ENCODE assay signal across 8 cellular contexts in genomic region chr6:162728177-162728571, GRCh38. TPM values are rescaled to one million over a fixed set of nuclear protein-coding genes. Genes with fewer than 3 reads are reported as not detected.
DNase-seq lines count a peak whose midpoint lies in the region; ATAC-seq, FAIRE-seq and TF ChIP-seq lines count a peak whose summit lies in the region.

No MANE protein-coding gene starts in this region.

- peaks cover 1% of the 10 kb centered on the region for H3K36me3 Mint-ChIP-seq in activated T-cell treated with anti-CD3 and anti-CD28 coated beads, Interleukin-2, amount 50 U/mL, for 24 hours (ENCODE audit: low read depth)

- H3K27ac Mint-ChIP-seq in activated T-cell treated with anti-CD3 and anti-CD28 coated beads, Interleukin-2, amount 50 U/mL, for 24 hours = peak overlapping the region; percentile 90

- peak overlapping the region; percentile 38; the same call in 1 of the 2 replicates for H2AFZ ChIP-seq in GM12878 (ENCODE audit: control insufficient read depth, low read depth, low read length)

- WGBS in GM12878 (ENCODE audit: insufficient coverage, insufficient replicate concordance, low lambda C conversion rate, missing lambda C conversion rate) = 64% methylated on average over 7 of the region's 7 CpGs
- 71 to 77% methylated on average over 6 of the region's 7 CpGs for WGBS in mesodermal cell (ENCODE audit: insufficient coverage in 2 of 2), 2 experiments
- 19 to 33% methylated on average over 7 of the region's 7 CpGs for WGBS in tibial nerve, 2 donors

- TF ChIP-seq CTCF in GM12878 (IDR thresholded peaks at IDR 0.05 in 2 of 3, conservative IDR thresholded peaks at IDR 0.05 in 1 of 3; ENCODE audit: control insufficient read depth in 2 of 3, extremely low read depth in 1 of 3, insufficient read depth in 1 of 3, low read depth in 3 of 3, low read length in 3 of 3) = no peak
- TF ChIP-seq CTCF in tibial nerve (IDR thresholded peaks at IDR 0.05) = no peak

- no peak for TF ChIP-seq RAD21 in GM12878 (IDR thresholded peaks at IDR 0.05; ENCODE audit: insufficient read depth, low read depth, low read length)

- H3K27ac ChIP-seq in GM12878 (ENCODE audit: control insufficient read depth, insufficient read depth) (no peak overlapping the region), mesodermal cell (ENCODE audit: low read depth, low read length, severe bottlenecking) (peak overlapping the region; percentile 81), tibial nerve (peak overlapping the region; percentile 90 to 95 (median 92))

- in situ Hi-C loops in GM12878 (cut with MboI) = no loop called here

- peak; percentile 30 for DNase-seq in activated T-cell treated with anti-CD3 and anti-CD28 coated beads, Interleukin-2, amount 50 U/mL, for 24 hours
- no peak for DNase-seq in activated T-cell treated with anti-CD3 and anti-CD28 coated beads, Interleukin-2, amount 50 U/mL, for 1 hour
- DNase-seq in GM12878 (ENCODE audit: low read depth, low spot score) (no peak), tibial nerve (ENCODE audit: low spot score in 2 of 2) (no peak), UCSD-AML1 (lab: John Stamatoyannopoulos, UW; ENCODE audit: unreplicated experiment) (no peak), kidney tubule cell (ENCODE audit: low spot score) (no peak)

- no peaks in the 10 kb centered on the region for H3K4me1 ChIP-seq in GM12878 (ENCODE audit: control insufficient read depth, insufficient read depth, low read length)
- H3K4me1 ChIP-seq in mesodermal cell (ENCODE audit: control insufficient read depth, insufficient read depth, low read length, poor library complexity, severe bottlenecking) = no peaks in the 10 kb centered on the region
- H3K4me1 ChIP-seq in tibial nerve = peaks cover 0 to 15% (median 0%) of the 10 kb centered on the region in 4 donors

- no peak overlapping the region for H3K4me3 ChIP-seq in GM12878
- H3K4me3 ChIP-seq in mesodermal cell (ENCODE audit: extremely low read depth, insufficient read depth, low read length, poor library complexity, severe bottlenecking) = no peak overlapping the region
- H3K4me3 ChIP-seq in tibial nerve = peak overlapping the region; percentile 82 to 95 (median 83)

- TF ChIP-seq EP300 in GM12878 (IDR thresholded peaks at IDR 0.05; ENCODE audit: borderline replicate concordance in 1 of 2, control insufficient read depth in 1 of 2, low read depth in 2 of 2, low read length in 2 of 2) (no peak), tibial nerve (IDR thresholded peaks at IDR 0.05) (no peak)

- H3K9ac ChIP-seq in GM12878 (ENCODE audit: control insufficient read depth, insufficient read depth, low read length) = no peak overlapping the region

- H3K36me3 ChIP-seq in GM12878 (ENCODE audit: control insufficient read depth in 2 of 2, insufficient read depth in 2 of 2, low read length in 1 of 2) (no peaks in the 10 kb centered on the region), mesodermal cell (ENCODE audit: control insufficient read depth, insufficient read depth, low read length) (no peaks in the 10 kb centered on the region), tibial nerve (no peaks in the 10 kb centered on the region)

- peaks cover 14% of the 10 kb centered on the region for H3K4me1 Mint-ChIP-seq in activated T-cell treated with anti-CD3 and anti-CD28 coated beads, Interleukin-2, amount 50 U/mL, for 24 hours (ENCODE audit: low read depth)

- FAIRE-seq in GM12878 (lab: Jason Lieb, UNC) = no peak

- H3K9me3 ChIP-seq in GM12878 (replicated peaks; ENCODE audit: control insufficient read depth, insufficient read depth, low read length) (no peaks in the 10 kb centered on the region), mesodermal cell (ENCODE audit: control insufficient read depth, low read length) (no peaks in the 10 kb centered on the region), tibial nerve (peaks cover 0 to 11% (median 0%) of the 10 kb centered on the region in 4 donors)

- H3K9me3 Mint-ChIP-seq in activated T-cell treated with anti-CD3 and anti-CD28 coated beads, Interleukin-2, amount 50 U/mL, for 24 hours = no peaks in the 10 kb centered on the region

- POLR2A ChIA-PET in GM12878 (lab: Charles Lee) = no interaction called here

- no peaks in the 10 kb centered on the region for H3K27me3 ChIP-seq in GM12878 (replicated peaks in 1 of 2; ENCODE audit: control insufficient read depth in 2 of 2, insufficient read depth in 2 of 2, low read length in 1 of 2)
- no peaks in the 10 kb centered on the region for H3K27me3 ChIP-seq in tibial nerve

- peak overlapping the region; percentile 94 for H3K4me2 ChIP-seq in GM12878 (ENCODE audit: control insufficient read depth, insufficient read depth)

- SMC1A ChIA-PET in GM12878 (lab: Charles Lee; ENCODE audit: uncharacterized antibody, unreplicated experiment) = no interaction called here

- CTCF ChIA-PET in GM12878 (lab: Yijun Ruan, JAX) = no interaction called here

- peaks cover 2% of the 10 kb centered on the region for H3K27me3 Mint-ChIP-seq in activated T-cell treated with anti-CD3 and anti-CD28 coated beads, Interleukin-2, amount 50 U/mL, for 24 hours

- no peak for ATAC-seq in GM12878
- ATAC-seq in GM18520 (IDR thresholded peaks at IDR 0.05; ENCODE audit: unreplicated experiment) = no peak

- RAD21 ChIA-PET in GM12878 (lab: Charles Lee; ENCODE audit: unreplicated experiment) = no interaction called here

- TF ChIP-seq POLR2A in GM12878 (IDR thresholded peaks at IDR 0.05; ENCODE audit: low read depth, low read length) = no peak
- TF ChIP-seq POLR2A in tibial nerve (IDR thresholded peaks at IDR 0.05) = no peak

- peak overlapping the region; percentile 87 for H3K4me3 Mint-ChIP-seq in activated T-cell treated with anti-CD3 and anti-CD28 coated beads, Interleukin-2, amount 50 U/mL, for 24 hours

- no peaks in the 10 kb centered on the region for H4K20me1 ChIP-seq in GM12878 (ENCODE audit: control insufficient read depth, insufficient read depth)

- H3K79me2 ChIP-seq in GM12878 (ENCODE audit: control insufficient read depth, insufficient read depth, low read length) = no peaks in the 10 kb centered on the region

- intact Hi-C loops in GM12878 (cut with micrococcal nuclease; ENCODE audit: unreplicated experiment) = no loop called here

- BruUV-seq in GM12878 (replicated peaks; lab: Mats Ljungman, UMichigan) = no TSS peak

TF ChIP-seq in GM12878, 131 proteins besides CTCF, POLR2A, EP300 and RAD21:
- no peak for TF ChIP-seq FOXM1 (IDR thresholded peaks at IDR 0.05; ENCODE audit: low read depth, low read length)

RNA-seq across cellular contexts. Expression of gene PACRG, which starts 0.4 kb away (rescaled TPM):
- total RNA-seq in GM12878 (2013; cell fraction: nucleolus; rRNA removed) = not detected in 2 replicates
- not detected in 2 replicates for total RNA-seq in GM12878 (2014; rRNA removed)
- total RNA-seq in GM12878 (2014; rRNA removed; fragmentation: Illumina TruSeq; extraction: Trizol) = not detected in 2 replicates
- not detected in 2 replicates for total RNA-seq in GM12878 (2021)
- not detected for polyA plus RNA-seq in GM12878 (2011; ENCODE audit: low read depth)
- polyA plus RNA-seq in GM12878 (2011; rRNA removed) = not detected in 2 replicates
- polyA plus RNA-seq in GM12878 (2011; cell fraction: cytosol; rRNA removed) = not detected in 2 replicates
- polyA plus RNA-seq in GM12878 (2011; cell fraction: nucleus; rRNA removed) = not detected in 2 replicates
- polyA plus RNA-seq in GM12878 (2012) = not detected in 2 replicates
- polyA plus RNA-seq in GM12878 (2014; fragmentation: Illumina TruSeq; extraction: Trizol) = not detected in 2 replicates
- not detected for polyA plus RNA-seq in GM12878 (2014; fragmentation: Nextera tagmentation; extraction: Ambion mirVana)
- polyA plus RNA-seq in GM12878 (2014; rRNA removed) = not detected in 2 replicates
- polyA plus RNA-seq in GM12878 (2016; fragmentation: Nextera tagmentation; extraction: Ambion mirVana) = not detected
- polyA minus RNA-seq in GM12878 (2011; rRNA and poly(A)+ RNA removed) = not detected in 2 replicates
- not detected in 2 replicates for polyA minus RNA-seq in GM12878 (2011; cell fraction: cytosol; rRNA and poly(A)+ RNA removed)
- polyA minus RNA-seq in GM12878 (2011; cell fraction: nucleus; rRNA and poly(A)+ RNA removed) = not detected in 2 replicates
- 2.5 TPM for polyA plus RNA-seq in mesodermal cell (2013, experiment 1 of 2)
- polyA plus RNA-seq in mesodermal cell (2013, experiment 2 of 2) = 2.2 TPM
- 10 to 100 TPM in 1 of 4 donors, 1 to 10 TPM in 3; 1.5 to 10.4 (median 2.1) TPM for total RNA-seq in tibial nerve

RNA-seq across cellular contexts. Expression of gene PRKN, which starts 0.6 kb away (rescaled TPM):
- total RNA-seq in GM12878 (2013; cell fraction: nucleolus; rRNA removed) = 0.66 and 0.79 TPM in 2 replicates
- total RNA-seq in GM12878 (2014; rRNA removed) (0.06 TPM in 1 of 2 replicates, not detected in the other), GM12878 (2014; rRNA removed; fragmentation: Illumina TruSeq; extraction: Trizol) (not detected in 2 replicates), GM12878 (2021) (not detected in 2 replicates), tibial nerve (10 to 100 TPM in 1 of 4 donors, 1 to 10 TPM in 3; 5.5 to 17.9 (median 6.8) TPM)
- not detected for polyA plus RNA-seq in GM12878 (2011; ENCODE audit: low read depth)
- polyA plus RNA-seq in GM12878 (2011; rRNA removed) (0.06 TPM in 1 of 2 replicates, not detected in the other), GM12878 (2014; fragmentation: Illumina TruSeq; extraction: Trizol) (not detected in 2 replicates), GM12878 (2014; fragmentation: Nextera tagmentation; extraction: Ambion mirVana) (not detected), GM12878 (2014; rRNA removed) (0.09 TPM in 1 of 2 replicates, not detected in the other), GM12878 (2016; fragmentation: Nextera tagmentation; extraction: Ambion mirVana) (not detected)
- 0.06 TPM in 1 of 2 replicates, not detected in the other for polyA plus RNA-seq in GM12878 (2011; cell fraction: cytosol; rRNA removed)
- 0.06 TPM in 1 of 2 replicates, not detected in the other for polyA plus RNA-seq in GM12878 (2011; cell fraction: nucleus; rRNA removed)
- polyA plus RNA-seq in GM12878 (2012) = 0.05 and 0.07 TPM in 2 replicates
- not detected in 2 replicates for polyA minus RNA-seq in GM12878 (2011; rRNA and poly(A)+ RNA removed)
- not detected in 2 replicates for polyA minus RNA-seq in GM12878 (2011; cell fraction: cytosol; rRNA and poly(A)+ RNA removed)
- 0.73 and 1.8 TPM in 2 replicates for polyA minus RNA-seq in GM12878 (2011; cell fraction: nucleus; rRNA and poly(A)+ RNA removed)
- polyA plus RNA-seq in mesodermal cell (2013, experiment 1 of 2) = 3.6 TPM
- polyA plus RNA-seq in mesodermal cell (2013, experiment 2 of 2) = 1.9 TPM

Comparison
In these comparisons a context has a peak if more than half of its experiments do, and no peak if none do; other contexts are left out.
1. H3K4me3 ChIP-seq: peak in tibial nerve (4 of 4); none in GM12878 (single experiment) and mesodermal cell (single experiment).